ENCODE assay signal across 32 cellular contexts in genomic region chr1:46472503-46473181, GRCh38. TPM values are rescaled to one million over a fixed set of nuclear protein-coding genes. Genes with fewer than 3 reads are reported as not detected.
"Had no signal": no experiment of that assay in that cellular context is flagged by ENCODE, and none has a peak within 500 bp of the region (broad histone marks: within the 10 kb centered on the region; RNA-seq: fewer than 3 reads in every experiment).

No MANE protein-coding gene starts in this region.

- H3K27ac ChIP-seq: coronary artery, esophagus muscularis mucosa, foreskin keratinocyte, gastroesophageal sphincter, heart left ventricle, hepatocyte, prostate gland, skin epidermis, spleen, suprapubic skin, transverse colon, upper lobe of right lung, vagina had no signal

- H3K36me3 Mint-ChIP-seq: naive thymus-derived CD8-positive, alpha-beta T cell had no signal

- H3K4me3 ChIP-seq: coronary artery, esophagus muscularis mucosa, gastroesophageal sphincter, heart left ventricle, hepatocyte, prostate gland, skin epidermis, spleen, suprapubic skin, transverse colon, upper lobe of right lung, vagina had no signal

- FAIRE-seq: endothelial cell of umbilical vein, kidney had no signal

- ATAC-seq: foreskin keratinocyte; gastroesophageal sphincter; heart left ventricle; left lobe of liver; naive thymus-derived CD8-positive, alpha-beta T cell; right cardiac atrium; stimulated activated naive CD8-positive, alpha-beta T cell treated with anti-CD3 and anti-CD28 coated beads, Interleukin-15, amount 100 ng/mL, for 72 hours; upper lobe of right lung had no signal

- H3K27ac Mint-ChIP-seq: naive thymus-derived CD8-positive, alpha-beta T cell; nephron progenitor cell; stimulated activated naive CD8-positive, alpha-beta T cell treated with anti-CD3 and anti-CD28 coated beads, Interleukin-15, amount 100 ng/mL, for 72 hours had no signal

- DNase-seq: dermis blood vessel endothelial cell; effector memory CD4-positive, alpha-beta T cell; foreskin keratinocyte; heart left ventricle; kidney; mesendoderm; naive thymus-derived CD8-positive, alpha-beta T cell; nephron progenitor cell; nucleus accumbens; spleen; stimulated activated CD4-positive, alpha-beta T cell treated with anti-CD3 and anti-CD28 coated beads, Interleukin-4, amount 100 ng/mL, for 4 hours; stimulated activated naive CD4-positive, alpha-beta T cell; stimulated activated naive CD8-positive, alpha-beta T cell treated with anti-CD3 and anti-CD28 coated beads, Interleukin-15, amount 100 ng/mL, for 72 hours; transverse colon; upper lobe of right lung had no signal

- H3K9me3 ChIP-seq: esophagus muscularis mucosa, gastroesophageal sphincter, heart left ventricle, prostate gland, spleen, suprapubic skin, transverse colon, upper lobe of right lung, vagina had no signal

- H3K36me3 ChIP-seq: esophagus muscularis mucosa, gastroesophageal sphincter, heart left ventricle, prostate gland, spleen, suprapubic skin, transverse colon, upper lobe of right lung, vagina had no signal

- H3K4me1 ChIP-seq: esophagus muscularis mucosa, foreskin keratinocyte, gastroesophageal sphincter, heart left ventricle, prostate gland, suprapubic skin, transverse colon, upper lobe of right lung, vagina had no signal

- H3K27me3 ChIP-seq: vagina had no signal

- H3K4me3 Mint-ChIP-seq: naive thymus-derived CD8-positive, alpha-beta T cell; nephron progenitor cell; stimulated activated naive CD8-positive, alpha-beta T cell treated with anti-CD3 and anti-CD28 coated beads, Interleukin-15, amount 100 ng/mL, for 72 hours had no signal

- H3K9me3 Mint-ChIP-seq: naive thymus-derived CD8-positive, alpha-beta T cell; nephron progenitor cell; stimulated activated naive CD8-positive, alpha-beta T cell treated with anti-CD3 and anti-CD28 coated beads, Interleukin-15, amount 100 ng/mL, for 72 hours had no signal

- H3K4me1 Mint-ChIP-seq: stimulated activated naive CD8-positive, alpha-beta T cell treated with anti-CD3 and anti-CD28 coated beads, Interleukin-15, amount 100 ng/mL, for 72 hours had no signal

RNA-seq across cellular contexts. Expression of gene DMBX1, which starts 17.0 kb away (rescaled TPM):
- total RNA-seq: dermis blood vessel endothelial cell; endothelial cell of umbilical vein; epithelial cell of proximal tubule; esophagus muscularis mucosa; fibroblast of lung; foreskin keratinocyte; gastroesophageal sphincter; heart left ventricle; hepatocyte; kidney; left lobe of liver; liver; lung microvascular endothelial cell; myocyte; naive thymus-derived CD8-positive, alpha-beta T cell; osteocyte; prostate gland; right cardiac atrium; spleen; transverse colon; upper lobe of right lung had no signal
- polyA plus RNA-seq: endothelial cell of umbilical vein; fibroblast of lung; foreskin keratinocyte; heart left ventricle; hepatocyte; liver; naive thymus-derived CD8-positive, alpha-beta T cell; right cardiac atrium; spleen had no signal
